In the genomic region with DNA sequence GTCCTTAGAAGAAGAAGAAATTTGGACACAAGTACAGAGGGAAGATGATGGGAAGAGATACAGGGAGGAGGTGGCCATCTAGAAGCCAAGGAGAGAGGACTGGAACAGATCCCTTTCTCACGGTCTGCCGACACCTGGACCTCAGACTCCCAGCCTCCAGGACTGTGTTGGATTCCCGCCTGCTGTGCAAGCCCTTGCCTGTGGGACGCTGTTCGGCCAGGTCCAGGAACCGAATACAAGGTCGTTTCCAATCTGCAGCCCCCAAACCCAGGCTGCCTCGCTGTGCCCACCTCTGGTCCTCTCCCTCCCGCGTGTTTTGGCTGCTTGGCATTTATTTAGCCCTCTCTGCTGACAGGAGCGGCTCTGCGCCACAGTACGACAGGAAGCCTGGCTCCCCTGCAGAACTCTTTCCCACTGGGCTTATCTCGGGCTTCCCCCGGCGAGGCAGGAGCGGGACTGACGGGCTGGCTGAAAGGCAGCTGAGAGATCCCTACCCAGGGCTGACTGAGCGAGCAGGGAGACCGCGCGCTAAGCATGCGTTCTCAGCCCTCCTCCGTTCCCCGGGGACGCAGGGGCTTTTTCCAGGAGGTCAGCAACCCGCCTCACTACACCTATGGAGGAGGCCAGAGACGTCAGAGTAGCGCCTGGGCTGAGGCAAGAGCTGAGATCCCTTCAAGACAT, we compare ENCODE assay signal across 1 cellular context.
TF ChIP-seq lines count a peak whose summit lies in the region.

No MANE protein-coding gene starts in this region.

TF ChIP-seq in K562, 482 proteins besides CTCF, POLR2A, EP300 and RAD21 (continued from another document):
- TF ChIP-seq, protein P1, sequence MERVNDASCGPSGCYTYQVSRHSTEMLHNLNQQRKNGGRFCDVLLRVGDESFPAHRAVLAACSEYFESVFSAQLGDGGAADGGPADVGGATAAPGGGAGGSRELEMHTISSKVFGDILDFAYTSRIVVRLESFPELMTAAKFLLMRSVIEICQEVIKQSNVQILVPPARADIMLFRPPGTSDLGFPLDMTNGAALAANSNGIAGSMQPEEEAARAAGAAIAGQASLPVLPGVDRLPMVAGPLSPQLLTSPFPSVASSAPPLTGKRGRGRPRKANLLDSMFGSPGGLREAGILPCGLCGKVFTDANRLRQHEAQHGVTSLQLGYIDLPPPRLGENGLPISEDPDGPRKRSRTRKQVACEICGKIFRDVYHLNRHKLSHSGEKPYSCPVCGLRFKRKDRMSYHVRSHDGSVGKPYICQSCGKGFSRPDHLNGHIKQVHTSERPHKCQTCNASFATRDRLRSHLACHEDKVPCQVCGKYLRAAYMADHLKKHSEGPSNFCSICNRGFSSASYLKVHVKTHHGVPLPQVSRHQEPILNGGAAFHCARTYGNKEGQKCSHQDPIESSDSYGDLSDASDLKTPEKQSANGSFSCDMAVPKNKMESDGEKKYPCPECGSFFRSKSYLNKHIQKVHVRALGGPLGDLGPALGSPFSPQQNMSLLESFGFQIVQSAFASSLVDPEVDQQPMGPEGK (CRISPR knock-in tag; IDR thresholded peaks at IDR 0.05; ENCODE audit: borderline replicate concordance) = no peak
- no peak for TF ChIP-seq HMGN3 (IDR thresholded peaks at IDR 0.05; ENCODE audit: borderline replicate concordance, extremely low read depth, insufficient read length, low read depth, low read length)
